ENCODE assay signal across 8 cellular contexts in the genomic region with DNA sequence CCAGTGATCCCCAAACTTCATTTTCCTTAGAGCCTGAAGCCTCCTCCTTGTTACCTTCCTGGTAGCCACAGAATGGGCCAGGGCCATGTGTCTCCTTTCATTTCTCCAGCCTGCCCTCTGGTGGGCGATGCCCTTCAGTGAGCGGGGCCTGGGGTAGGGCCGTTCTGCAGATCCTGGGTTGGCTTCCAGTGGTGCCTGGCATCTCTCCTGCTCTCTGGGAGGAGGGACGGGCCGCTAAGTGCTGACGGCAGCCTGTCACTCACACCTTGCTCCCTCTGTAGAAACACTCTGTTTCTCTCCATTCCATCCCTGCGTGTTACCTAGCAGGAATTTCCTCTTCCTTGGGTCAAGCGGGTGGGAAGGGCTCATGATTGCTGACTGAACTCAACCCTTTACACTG.
DNase-seq lines count a peak whose midpoint lies in the region; ATAC-seq and TF ChIP-seq lines count a peak whose summit lies in the region.

No MANE protein-coding gene starts in this region.

- TF ChIP-seq POLR2A in thyroid gland (IDR thresholded peaks at IDR 0.05), result no peak

- no peaks in the 10 kb centered on the region for H3K79me2 ChIP-seq in Loucy (ENCODE audit: insufficient read depth, low read length)

- H3K4me1 Mint-ChIP-seq in activated CD4-positive, alpha-beta T cell treated with anti-CD3 and anti-CD28 coated beads for 36 hours, result peaks cover 4% of the 10 kb centered on the region

- peak overlapping the region; percentile 75 for H2AFZ ChIP-seq in Loucy (ENCODE audit: low read length)

- H3K4me2 ChIP-seq in Loucy (ENCODE audit: low read depth, low read length, poor library complexity, severe bottlenecking), result no peak overlapping the region

- H3K4me1 ChIP-seq in Loucy (ENCODE audit: insufficient read depth, low read length, poor library complexity, severe bottlenecking) (peaks cover 11% of the 10 kb centered on the region), thyroid gland (peaks cover 0 to 12% of the 10 kb centered on the region in 2 donors)

- H3K36me3 ChIP-seq in Loucy (ENCODE audit: insufficient read depth, low read length) (no peaks in the 10 kb centered on the region), thyroid gland (no peaks in the 10 kb centered on the region)

- intact Hi-C loops in activated CD4-positive, alpha-beta T cell treated with anti-CD3 and anti-CD28 coated beads for 36 hours (cut with DNase I, micrococcal nuclease), result loop anchor here in 1 of 2 experiments (1.0 kb wide), 1 partner anchor 228 kb away; no protein-coding TSS in a partner anchor
- intact Hi-C loops in dorsolateral prefrontal cortex (cut with DNase I) (loop anchor here (5.0 to 10.0 kb wide), 3 partner anchors 228 to 490 kb away; no protein-coding TSS in a partner anchor), thyroid gland (cut with DNase I) (no loop called here)

- H3K4me3 Mint-ChIP-seq in activated CD4-positive, alpha-beta T cell treated with anti-CD3 and anti-CD28 coated beads for 36 hours, result no peak overlapping the region

- H3K9me3 ChIP-seq in Loucy (ENCODE audit: insufficient read depth, low read depth, low read length), result no peaks in the 10 kb centered on the region
- H3K9me3 ChIP-seq in thyroid gland, result no peaks in the 10 kb centered on the region

- peak; percentile 72 for DNase-seq in activated CD4-positive, alpha-beta T cell treated with anti-CD3 and anti-CD28 coated beads for 36 hours
- no peak for DNase-seq in activated CD4-positive, alpha-beta T cell treated with anti-CD3 and anti-CD28 coated beads, Interleukin-2, amount 50 U/mL, for 1 hour
- DNase-seq in SHP77 (lab: John Stamatoyannopoulos, UW) (peak; percentile 21), dorsolateral prefrontal cortex (peak in 8 of 10 donors; percentile 41 to 74 (median 62)), medulla oblongata (ENCODE audit: extremely low spot score) (peak; percentile 84), thyroid gland (peak; percentile 49 to 63)
- DNase-seq in activated CD4-positive, CD25-positive, alpha-beta regulatory T cell treated with anti-CD3 and anti-CD28 coated beads, Interleukin-2, amount 50 U/mL, for 72 hours, result no peak

- no peaks in the 10 kb centered on the region for H3K9me2 ChIP-seq in Loucy (replicated peaks; ENCODE audit: low read depth, low read length)

- POLR2A ChIA-PET in activated CD4-positive, alpha-beta T cell treated with anti-CD3 and anti-CD28 coated beads for 36 hours (lab: Charles Lee), result no interaction called here

- peaks cover 11% of the 10 kb centered on the region for H3K27me3 Mint-ChIP-seq in activated CD4-positive, alpha-beta T cell treated with anti-CD3 and anti-CD28 coated beads for 36 hours

- CTCF ChIA-PET in activated CD4-positive, alpha-beta T cell treated with anti-CD3 and anti-CD28 coated beads for 36 hours (lab: Charles Lee), result interaction anchor here (0.9 kb wide), 1 partner anchor 15 kb away, joined by 4 read pairs; no protein-coding TSS in a partner anchor

- 34 to 45% methylated on average over 8 of the region's 8 CpGs for whole genome bisulfite sequencing in thyroid gland, 2 donors

- H3K27me3 ChIP-seq in Loucy (ENCODE audit: insufficient read depth, low read length, poor library complexity, severe bottlenecking), result no peaks in the 10 kb centered on the region
- H3K27me3 ChIP-seq in dorsolateral prefrontal cortex, result no peaks in the 10 kb centered on the region
- no peaks in the 10 kb centered on the region for H3K27me3 ChIP-seq in thyroid gland

- H3K4me3 ChIP-seq in Loucy (ENCODE audit: low read length, poor library complexity, severe bottlenecking) (no peak overlapping the region), dorsolateral prefrontal cortex (no peak overlapping the region), thyroid gland (replicated peaks in 1 of 3) (no peak overlapping the region)

- no peaks in the 10 kb centered on the region for H3K36me3 Mint-ChIP-seq in activated CD4-positive, alpha-beta T cell treated with anti-CD3 and anti-CD28 coated beads for 36 hours (ENCODE audit: low read depth)

- no peak overlapping the region for H3K9ac ChIP-seq in Loucy (ENCODE audit: low read depth, low read length, poor library complexity, severe bottlenecking)

- no peak overlapping the region for H3K27ac Mint-ChIP-seq in activated CD4-positive, alpha-beta T cell treated with anti-CD3 and anti-CD28 coated beads for 36 hours

- no peaks in the 10 kb centered on the region for H3F3A ChIP-seq in Loucy (ENCODE audit: low read depth)

- TF ChIP-seq CTCF in Loucy (conservative IDR thresholded peaks at IDR 0.05; ENCODE audit: low read length) (peak; percentile 86), dorsolateral prefrontal cortex (IDR thresholded peaks at IDR 0.05 in 54 of 56, conservative IDR thresholded peaks at IDR 0.05 in 2 of 56; ENCODE audit: low read depth in 1 of 56, partially characterized antibody in 56 of 56) (peak in 54 of 56 donors; percentile 35 to 72 (median 62)), thyroid gland (IDR thresholded peaks at IDR 0.05) (peak in 3 of 6 experiments; percentile 32 to 48 (median 33))

- ATAC-seq in activated CD4-positive, alpha-beta T cell treated with anti-CD3 and anti-CD28 coated beads for 36 hours, result peak; percentile 64

- peaks cover 5% of the 10 kb centered on the region for H3K9me3 Mint-ChIP-seq in activated CD4-positive, alpha-beta T cell treated with anti-CD3 and anti-CD28 coated beads for 36 hours (ENCODE audit: low read depth)

- H4K20me1 ChIP-seq in Loucy (ENCODE audit: insufficient read depth, low read length, poor library complexity, severe bottlenecking), result no peaks in the 10 kb centered on the region

- H3K27ac ChIP-seq in dorsolateral prefrontal cortex (peak overlapping the region in 3 of 59 donors; percentile 8 to 28 (median 22)), thyroid gland (peak overlapping the region in 1 of 3 donors; percentile 6)

Comparison
In these comparisons a context has a peak if more than half of its experiments do, and no peak if none do; other contexts are left out.
1. DNase-seq: peak in activated CD4-positive, alpha-beta T cell treated with anti-CD3 and anti-CD28 coated beads for 36 hours (single experiment), SHP77 (2 of 2), dorsolateral prefrontal cortex (8 of 10), medulla oblongata (single experiment) and thyroid gland (2 of 2); none in activated CD4-positive, alpha-beta T cell treated with anti-CD3 and anti-CD28 coated beads, Interleukin-2, amount 50 U/mL, for 1 hour (single experiment) and activated CD4-positive, CD25-positive, alpha-beta regulatory T cell treated with anti-CD3 and anti-CD28 coated beads, Interleukin-2, amount 50 U/mL, for 72 hours (single experiment).